Comparison of ENCODE assay signal across 9 cellular contexts in the genomic region with DNA sequence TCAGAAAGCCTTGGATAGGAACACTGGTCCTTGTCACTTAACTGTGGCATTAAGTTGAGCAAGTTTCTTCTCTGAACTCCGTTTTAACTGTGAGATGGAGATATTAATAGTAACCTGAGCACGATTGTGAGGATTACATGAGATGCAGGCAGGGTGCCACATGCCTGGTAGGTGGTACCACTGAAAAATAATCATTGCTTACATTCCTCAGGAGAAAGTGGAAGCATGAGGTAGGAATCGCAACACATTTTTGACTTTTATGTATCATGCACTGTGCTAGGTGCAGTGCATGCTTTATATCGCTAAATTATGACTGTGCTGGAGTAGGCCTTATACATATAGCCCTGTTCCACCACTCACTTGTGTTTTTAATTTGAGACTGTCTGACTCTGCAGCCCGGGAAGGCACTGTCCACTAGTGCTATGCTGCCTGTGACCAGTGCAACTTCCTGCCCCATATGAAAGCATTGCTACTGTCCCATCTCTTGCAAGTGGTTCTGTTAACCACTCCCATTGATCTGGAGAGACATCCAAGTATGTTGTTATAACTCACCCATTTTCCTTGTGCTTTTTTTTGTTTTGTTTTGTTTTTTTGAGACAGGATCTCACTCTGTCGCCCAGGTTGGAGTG. TPM values are rescaled to one million over a fixed set of nuclear protein-coding genes. Genes with fewer than 3 reads are reported as not detected.
DNase-seq lines count a peak whose midpoint lies in the region; ATAC-seq and TF ChIP-seq lines count a peak whose summit lies in the region.
"Had no signal": no experiment of that assay in that cellular context is flagged by ENCODE, and none has a peak within 500 bp of the region (broad histone marks: within the 10 kb centered on the region; RNA-seq: fewer than 3 reads in every experiment).

No MANE protein-coding gene starts in this region.

- no peak for DNase-seq in Right ventricle myocardium superior
- DNase-seq in cardiac septum (ENCODE audit: low spot score) = no peak
- no peak for DNase-seq in memory B cell (ENCODE audit: low spot score in 2 of 2)
- DNase-seq in uterus = no peak
- no peak for DNase-seq in stimulated activated naive CD4-positive, alpha-beta T cell treated with Interleukin-2 at 50 U/mL for 16 hours (lab: John Stamatoyannopoulos, UW)
- DNase-seq in NCI-H1694 (lab: John Stamatoyannopoulos, UW) = no peak
- no peak for DNase-seq in NCI-H748 (lab: John Stamatoyannopoulos, UW; ENCODE audit: unreplicated experiment)
- DNase-seq: NCI-H82 had no signal

- H3K36me3 ChIP-seq in uterus = no peaks in the 10 kb centered on the region

- H3K4me3 ChIP-seq in uterus = peak overlapping the region; percentile 91 to 94

- H3K4me3 Mint-ChIP-seq in brain = peak overlapping the region; percentile 99 to 100 (median 100)
- H3K4me3 Mint-ChIP-seq in memory B cell = peak overlapping the region; percentile 99

- H3K27ac Mint-ChIP-seq in brain = peak overlapping the region; percentile 98 to 100 (median 100)
- peak overlapping the region; percentile 95 for H3K27ac Mint-ChIP-seq in memory B cell

- no peaks in the 10 kb centered on the region for H3K27me3 ChIP-seq in uterus

- TF ChIP-seq CTCF in brain (conservative IDR thresholded peaks at IDR 0.05) = no peak
- TF ChIP-seq CTCF in uterus (IDR thresholded peaks at IDR 0.05) = no peak

- H3K27ac ChIP-seq in uterus = no peak overlapping the region

- intact Hi-C loops in Right ventricle myocardium superior (cut with DNase I) (loop anchor here (10.0 kb wide), 1 partner anchor 67 kb away; the partner anchor contains the start of gene ASCC2), cardiac septum (cut with DNase I) (loop anchor here (5.0 kb wide), 2 partner anchors 216 to 234 kb away; partner anchors contain the start of gene THOC5), uterus (cut with DNase I; ENCODE audit: low total_unique reads) (no loop called here)

- peaks cover 0 to 3% (median 0%) of the 10 kb centered on the region in 5 experiments for H3K9me3 Mint-ChIP-seq in brain
- H3K9me3 Mint-ChIP-seq in memory B cell = no peaks in the 10 kb centered on the region

- TF ChIP-seq POLR2A in uterus (IDR thresholded peaks at IDR 0.05) = no peak

- peaks cover 40% of the 10 kb centered on the region for H3K36me3 Mint-ChIP-seq in brain
- peaks cover 10% of the 10 kb centered on the region for H3K36me3 Mint-ChIP-seq in memory B cell

- H3K4me1 ChIP-seq in uterus = peaks cover 7 to 11% of the 10 kb centered on the region in 2 donors

- ATAC-seq in Right ventricle myocardium superior (ENCODE audit: poor library complexity) = peak; percentile 15
- no peak for ATAC-seq in memory B cell (ENCODE audit: low read depth)

- no peaks in the 10 kb centered on the region for H3K9me3 ChIP-seq in uterus

- peaks cover 50% of the 10 kb centered on the region for H3K4me1 Mint-ChIP-seq in brain
- H3K4me1 Mint-ChIP-seq in memory B cell = peaks cover 17% of the 10 kb centered on the region

- peaks cover 8% of the 10 kb centered on the region for H3K27me3 Mint-ChIP-seq in brain
- no peaks in the 10 kb centered on the region for H3K27me3 Mint-ChIP-seq in memory B cell

RNA-seq across cellular contexts. Expression of gene UQCR10, which starts 1.0 kb away (rescaled TPM):
- total RNA-seq in Right ventricle myocardium superior (381 TPM), cardiac septum (271 TPM), uterus (10 to 100 TPM in 3 of 4 donors, 1 to 10 TPM in 1; 6.2 to 49.7 (median 41.7) TPM)
- polyA plus RNA-seq in brain (ENCODE audit: insufficient read depth, low read depth, low replicate concordance) = 195 TPM

RNA-seq across cellular contexts. Expression of gene ZMAT5, which starts 1.4 kb away (rescaled TPM):
- 20.3 TPM for total RNA-seq in Right ventricle myocardium superior
- total RNA-seq in cardiac septum = 17.1 TPM
- 55.5 TPM for polyA plus RNA-seq in brain (ENCODE audit: insufficient read depth, low read depth, low replicate concordance)
- total RNA-seq in uterus = 10 to 100 TPM; 12.0 to 47.4 (median 23.4) TPM

RNA-seq across cellular contexts. Expression of gene CABP7, which starts 48.4 kb away (rescaled TPM):
- total RNA-seq in Right ventricle myocardium superior = not detected
- total RNA-seq in cardiac septum = not detected
- 1.6 TPM for polyA plus RNA-seq in brain (ENCODE audit: insufficient read depth, low read depth, low replicate concordance)
- under 1 TPM in 1 of 4 donors, not detected in 3; 0.14 TPM for total RNA-seq in uterus
